ENCODE assay signal across 14 cellular contexts in genomic region chrX:97597954-97598353, GRCh38.
DNase-seq lines count a peak whose midpoint lies in the region; ATAC-seq and TF ChIP-seq lines count a peak whose summit lies in the region.
"Had no signal": no experiment of that assay in that cellular context is flagged by ENCODE, and none has a peak within 500 bp of the region (broad histone marks: within the 10 kb centered on the region; RNA-seq: fewer than 3 reads in every experiment).

No MANE protein-coding gene starts in this region.

- H3K27me3 ChIP-seq in A673 (replicated peaks; ENCODE audit: insufficient read depth, low read depth, low read length, poor library complexity), result no peaks in the 10 kb centered on the region
- no peaks in the 10 kb centered on the region for H3K27me3 ChIP-seq in HAP-1 (ENCODE audit: low read depth)
- no peaks in the 10 kb centered on the region for H3K27me3 ChIP-seq in lower lobe of right lung (ENCODE audit: low read depth)
- H3K27me3 ChIP-seq: hepatocyte had no signal

- TF ChIP-seq CTCF in A673 (conservative IDR thresholded peaks at IDR 0.05; ENCODE audit: low read depth, low read length) (no peak), lower lobe of right lung (IDR thresholded peaks at IDR 0.05) (no peak), GM10248 (IDR thresholded peaks at IDR 0.05; ENCODE audit: control extremely low read depth, extremely low read depth, low read depth, missing control alignments) (no peak)

- peak overlapping the region; percentile 55 to 94 (median 89) for H3K27ac Mint-ChIP-seq in immature natural killer cell

- BruUV-seq in A673 (replicated peaks; lab: Mats Ljungman, UMichigan), result no TSS peak

- H3K4me3 ChIP-seq in A673 (ENCODE audit: low read depth, low read length, poor library complexity, severe bottlenecking) (no peak overlapping the region), HAP-1 (no peak overlapping the region), lower lobe of right lung (no peak overlapping the region)
- H3K4me3 ChIP-seq: hepatocyte had no signal

- no peaks in the 10 kb centered on the region for H3K27me3 Mint-ChIP-seq in activated T-cell treated with anti-CD3 and anti-CD28 coated beads, Interleukin-2, amount 50 U/mL, for 4 hours (ENCODE audit: low read depth)
- peaks cover 0 to 4% (median 2%) of the 10 kb centered on the region in 3 donors for H3K27me3 Mint-ChIP-seq in immature natural killer cell (ENCODE audit: low read depth in 3 of 3)
- H3K27me3 Mint-ChIP-seq: central memory CD8-positive, alpha-beta T cell had no signal

- H3K9me3 ChIP-seq in A673 (ENCODE audit: low read depth, low read length, poor library complexity, severe bottlenecking), result no peaks in the 10 kb centered on the region
- no peaks in the 10 kb centered on the region for H3K9me3 ChIP-seq in HAP-1
- no peaks in the 10 kb centered on the region for H3K9me3 ChIP-seq in lower lobe of right lung

- H3K36me3 ChIP-seq in A673 (ENCODE audit: insufficient read depth, low read length, poor library complexity, severe bottlenecking) (no peaks in the 10 kb centered on the region), HAP-1 (replicated peaks) (no peaks in the 10 kb centered on the region), lower lobe of right lung (no peaks in the 10 kb centered on the region)

- H3K4me1 ChIP-seq in A673 (ENCODE audit: insufficient read depth, low read length, poor library complexity, severe bottlenecking) (no peaks in the 10 kb centered on the region), HAP-1 (peaks cover 14% of the 10 kb centered on the region), lower lobe of right lung (no peaks in the 10 kb centered on the region)

- in situ Hi-C loops in HAP-1 (cut with MboI; ENCODE audit: low sequenced_read_pairs), result no loop called here

- intact Hi-C loops in A673 (cut with micrococcal nuclease; ENCODE audit: unreplicated experiment) (no loop called here), lower lobe of right lung (cut with DNase I) (no loop called here)

- H3K27ac ChIP-seq in A673 (ENCODE audit: low read depth, low read length, poor library complexity, severe bottlenecking), result no peak overlapping the region
- no peak overlapping the region for H3K27ac ChIP-seq in lower lobe of right lung
- H3K27ac ChIP-seq: hepatocyte had no signal

- H3K4me1 Mint-ChIP-seq in activated T-cell treated with anti-CD3 and anti-CD28 coated beads, Interleukin-2, amount 50 U/mL, for 4 hours (ENCODE audit: low read depth), result peaks cover 5% of the 10 kb centered on the region
- peaks cover 16 to 19% of the 10 kb centered on the region in 2 donors for H3K4me1 Mint-ChIP-seq in immature natural killer cell

- ATAC-seq in activated T-cell treated with anti-CD3 and anti-CD28 coated beads, Interleukin-2, amount 50 U/mL, for 4 hours, result peak; percentile 80 to 90
- ATAC-seq in lower lobe of right lung, result no peak

- no peaks in the 10 kb centered on the region for H3K9me3 Mint-ChIP-seq in activated T-cell treated with anti-CD3 and anti-CD28 coated beads, Interleukin-2, amount 50 U/mL, for 4 hours
- no peaks in the 10 kb centered on the region for H3K9me3 Mint-ChIP-seq in immature natural killer cell
- H3K9me3 Mint-ChIP-seq: central memory CD8-positive, alpha-beta T cell had no signal

- POLR2A ChIA-PET in A673 (lab: Charles Lee; ENCODE audit: low non-redundant PET) (no interaction called here), GM10248 (lab: Yijun Ruan, JAX) (no interaction called here)

- no peak overlapping the region for H3K4me3 Mint-ChIP-seq in activated T-cell treated with anti-CD3 and anti-CD28 coated beads, Interleukin-2, amount 50 U/mL, for 4 hours
- peak overlapping the region in 4 of 5 donors; percentile 58 to 71 (median 64) for H3K4me3 Mint-ChIP-seq in immature natural killer cell
- H3K4me3 Mint-ChIP-seq: central memory CD8-positive, alpha-beta T cell had no signal

- H3K36me3 Mint-ChIP-seq in activated T-cell treated with anti-CD3 and anti-CD28 coated beads, Interleukin-2, amount 50 U/mL, for 4 hours (ENCODE audit: insufficient read depth), result peaks cover 2% of the 10 kb centered on the region
- no peaks in the 10 kb centered on the region for H3K36me3 Mint-ChIP-seq in immature natural killer cell

- CTCF ChIA-PET in A673 (lab: Charles Lee) (no interaction called here), GM10248 (lab: Yijun Ruan, JAX) (interaction anchor here (1.1 kb wide), 1 partner anchor 14 kb away, joined by 3 read pairs; no protein-coding TSS in a partner anchor)

- DNase-seq in A673 (ENCODE audit: low spot score) (peak; percentile 62), HAP-1 (ENCODE audit: low spot score in 2 of 2) (peak; percentile 59 to 92), immature natural killer cell (peak; percentile 6 to 28 (median 12)), occipital lobe (lab: John Stamatoyannopoulos, UW) (no peak), NCI-H1436 treated with DMSO at 0.1 percent for 48 hours (lab: John Stamatoyannopoulos, UW) (no peak), lower lobe of right lung (no peak), GM10248 (ENCODE audit: extremely low spot score) (no peak)
- no peak for DNase-seq in activated T-cell treated with anti-CD3 and anti-CD28 coated beads, Interleukin-2, amount 50 U/mL, for 4 hours
- DNase-seq: activated gamma-delta T cell treated with Interleukin-2 at 50 U/mL for 16 hours; DMS79 treated with DMSO at 0.1 percent for 48 hours; erythroblast; stimulated activated naive CD4-positive, alpha-beta T cell treated with Interleukin-2 at 50 U/mL for 16 hours had no signal

Comparison
In these comparisons a context has a peak if more than half of its experiments do, and no peak if none do; other contexts are left out.
1. DNase-seq: peak in A673 (single experiment), HAP-1 (2 of 2) and immature natural killer cell (3 of 3); none in activated T-cell treated with anti-CD3 and anti-CD28 coated beads, Interleukin-2, amount 50 U/mL, for 4 hours (single experiment), occipital lobe (single experiment), NCI-H1436 treated with DMSO at 0.1 percent for 48 hours (single experiment), lower lobe of right lung (single experiment) and GM10248 (single experiment).
2. ATAC-seq: peak in activated T-cell treated with anti-CD3 and anti-CD28 coated beads, Interleukin-2, amount 50 U/mL, for 4 hours (2 of 2); none in lower lobe of right lung (0 of 2).